Comparison of ENCODE assay signal across 18 cellular contexts in genomic region chr6:89566930-89567634, GRCh38.
DNase-seq lines count a peak whose midpoint lies in the region; TF ChIP-seq lines count a peak whose summit lies in the region.
"Had no signal": no experiment of that assay in that cellular context is flagged by ENCODE, and none has a peak within 500 bp of the region (broad histone marks: within the 10 kb centered on the region; RNA-seq: fewer than 3 reads in every experiment).

No MANE protein-coding gene starts in this region.

- H3K4me1 ChIP-seq in HAP-1: peaks cover 13% of the 10 kb centered on the region
- H3K4me1 ChIP-seq in trophoblast cell (ENCODE audit: control insufficient read depth in 1 of 2, insufficient read depth in 2 of 2, low read length in 2 of 2): peaks cover 34 to 47% of the 10 kb centered on the region in 2 experiments
- H3K4me1 ChIP-seq in testis: peaks cover 5% of the 10 kb centered on the region
- H3K4me1 ChIP-seq: suprapubic skin had no signal

- H3K18ac ChIP-seq in trophoblast cell (ENCODE audit: low read length): peak overlapping the region; percentile 47

- peak overlapping the region; percentile 76 for H3K27ac Mint-ChIP-seq in glutamatergic neuron (ENCODE audit: unreplicated experiment)
- H3K27ac Mint-ChIP-seq: activated CD8-positive, alpha-beta memory T cell treated with anti-CD3 and anti-CD28 coated beads, Interleukin-2, amount 10 ng/mL, durations not matched to agents 7 days and 5 days; B cell had no signal

- peaks cover 2% of the 10 kb centered on the region for H3K9me3 Mint-ChIP-seq in glutamatergic neuron (ENCODE audit: unreplicated experiment)

- no peaks in the 10 kb centered on the region for H3K27me3 ChIP-seq in HAP-1 (ENCODE audit: low read depth)
- no peaks in the 10 kb centered on the region for H3K27me3 ChIP-seq in trophoblast cell (ENCODE audit: insufficient read depth, low read length)
- H3K27me3 ChIP-seq in testis: no peaks in the 10 kb centered on the region
- H3K27me3 ChIP-seq: body of pancreas, suprapubic skin had no signal

- H3K4me1 Mint-ChIP-seq in glutamatergic neuron (ENCODE audit: low read depth, unreplicated experiment): peaks cover 53% of the 10 kb centered on the region
- H3K4me1 Mint-ChIP-seq: B cell had no signal

- no peak overlapping the region for H2AFZ ChIP-seq in trophoblast cell (ENCODE audit: insufficient read depth, low read length, poor library complexity)

- no peaks in the 10 kb centered on the region for H3K36me3 Mint-ChIP-seq in glutamatergic neuron (ENCODE audit: unreplicated experiment)

- TF ChIP-seq CTCF in glutamatergic neuron (IDR thresholded peaks at IDR 0.05; ENCODE audit: partially characterized antibody, unreplicated experiment) (no peak), testis (IDR thresholded peaks at IDR 0.05) (no peak)

- H2AK5ac ChIP-seq in trophoblast cell (ENCODE audit: low read length): peak overlapping the region; percentile 75

- no peak overlapping the region for H4K8ac ChIP-seq in trophoblast cell (ENCODE audit: low read depth, low read length)

- peak overlapping the region; percentile 84 for H2BK5ac ChIP-seq in trophoblast cell (ENCODE audit: low read depth, low read length, poor library complexity)

- H4K12ac ChIP-seq in trophoblast cell (ENCODE audit: low read depth, low read length): no peak overlapping the region

- intact Hi-C loops in testis (cut with DNase I; ENCODE audit: low total_unique reads): no loop called here

- peaks cover 32% of the 10 kb centered on the region for H3K79me1 ChIP-seq in trophoblast cell (ENCODE audit: low read length)

- no peaks in the 10 kb centered on the region for H3K36me3 ChIP-seq in HAP-1 (replicated peaks)
- peaks cover 2% of the 10 kb centered on the region in 2 experiments for H3K36me3 ChIP-seq in trophoblast cell (ENCODE audit: control insufficient read depth in 1 of 2, insufficient read depth in 2 of 2, low read length in 2 of 2)
- H3K36me3 ChIP-seq in testis (ENCODE audit: low read depth, missing control alignments): no peaks in the 10 kb centered on the region
- H3K36me3 ChIP-seq: suprapubic skin had no signal

- H3K4me3 Mint-ChIP-seq in glutamatergic neuron (ENCODE audit: unreplicated experiment): peak overlapping the region; percentile 63
- H3K4me3 Mint-ChIP-seq: activated CD8-positive, alpha-beta memory T cell treated with anti-CD3 and anti-CD28 coated beads, Interleukin-2, amount 10 ng/mL, durations not matched to agents 7 days and 5 days; B cell had no signal

- no peak overlapping the region for H2BK120ac ChIP-seq in trophoblast cell (ENCODE audit: insufficient read depth, low read length, poor library complexity)

- H3K27ac ChIP-seq in trophoblast cell (ENCODE audit: low read depth, low read length) (no peak overlapping the region), testis (no peak overlapping the region)
- H3K27ac ChIP-seq: body of pancreas, esophagus squamous epithelium, suprapubic skin had no signal

- WGBS in trophoblast cell (ENCODE audit: extremely low coverage, insufficient coverage, insufficient read length): no CpG with 5 or more reads among the region's 16 CpGs
- 87 to 91% methylated on average over 16 of the region's 16 CpGs for WGBS in testis, 2 donors

- H4K91ac ChIP-seq in trophoblast cell (ENCODE audit: low read depth, low read length): peak overlapping the region; percentile 91

- peaks cover 8% of the 10 kb centered on the region for H3K79me2 ChIP-seq in trophoblast cell (ENCODE audit: control insufficient read depth, insufficient read depth, low read length, poor library complexity)

- TF ChIP-seq POLR2A in testis (IDR thresholded peaks at IDR 0.05): no peak

- no peaks in the 10 kb centered on the region for H3K9me3 ChIP-seq in HAP-1
- H3K9me3 ChIP-seq in trophoblast cell (ENCODE audit: insufficient read depth, low read depth, low read length): no peaks in the 10 kb centered on the region
- no peaks in the 10 kb centered on the region for H3K9me3 ChIP-seq in testis
- H3K9me3 ChIP-seq: body of pancreas, esophagus squamous epithelium, suprapubic skin had no signal

- in situ Hi-C loops in HAP-1 (cut with MboI; ENCODE audit: low sequenced_read_pairs): no loop called here

- H3K9ac ChIP-seq in trophoblast cell (ENCODE audit: low read length): no peak overlapping the region

- DNase-seq in HAP-1 (ENCODE audit: low spot score in 2 of 2) (peak; percentile 77 to 87), NCI-H69 (lab: John Stamatoyannopoulos, UW) (peak; percentile 91), glutamatergic neuron (peak; percentile 41), trophoblast cell (no peak), testis (no peak), HuH-7 (ENCODE audit: low spot score) (no peak), NCI-H2171 (lab: John Stamatoyannopoulos, UW) (no peak)
- DNase-seq: activated CD8-positive, alpha-beta memory T cell treated with anti-CD3 and anti-CD28 coated beads, Interleukin-2, amount 10 ng/mL, durations not matched to agents 7 days and 5 days; activated gamma-delta T cell treated with Interleukin-2 at 50 U/mL for 16 hours; body of pancreas; esophagus squamous epithelium; NCI-H1092; NCI-H510A treated with DMSO at 0.1 percent for 48 hours; SHP77 treated with DMSO at 0.1 percent for 48 hours; stimulated activated CD4-positive, alpha-beta T cell treated with anti-CD3 and anti-CD28 coated beads, Interleukin-4, amount 100 ng/mL, for 24 hours; stimulated activated CD8-positive, alpha-beta memory T cell treated with anti-CD3 and anti-CD28 coated beads, Interleukin-4, amount 100 ng/mL, for 48 hours had no signal

- peak overlapping the region; percentile 91 for H2BK12ac ChIP-seq in trophoblast cell (ENCODE audit: low read length)

- H3K4me3 ChIP-seq in HAP-1 (no peak overlapping the region), trophoblast cell (ENCODE audit: low read depth, low read length) (no peak overlapping the region), testis (no peak overlapping the region)
- H3K4me3 ChIP-seq: body of pancreas, esophagus squamous epithelium, suprapubic skin had no signal

- no peak overlapping the region for H3K4me2 ChIP-seq in trophoblast cell (ENCODE audit: low read length)

- H3K23ac ChIP-seq in trophoblast cell (ENCODE audit: low read length): no peak overlapping the region

- peak overlapping the region; percentile 2 for H3K14ac ChIP-seq in trophoblast cell (ENCODE audit: low read length)

- H3K27me3 Mint-ChIP-seq in glutamatergic neuron (ENCODE audit: unreplicated experiment): peaks cover 2% of the 10 kb centered on the region
- H3K27me3 Mint-ChIP-seq: B cell had no signal

- peak overlapping the region; percentile 6 for H3K4ac ChIP-seq in trophoblast cell (ENCODE audit: low read depth, low read length)

Comparison
In these comparisons a context has a peak if more than half of its experiments do, and no peak if none do; other contexts are left out.
1. DNase-seq: peak in HAP-1 (2 of 2), NCI-H69 (single experiment) and glutamatergic neuron (single experiment); none in trophoblast cell (0 of 2), testis (single experiment), HuH-7 (single experiment) and NCI-H2171 (single experiment).